ENCODE assay signal across 16 cellular contexts in genomic region chr2:118242216-118242615, GRCh38.
DNase-seq lines count a peak whose midpoint lies in the region; ATAC-seq and TF ChIP-seq lines count a peak whose summit lies in the region.
"Had no signal": no experiment of that assay in that cellular context is flagged by ENCODE, and none has a peak within 500 bp of the region (broad histone marks: within the 10 kb centered on the region; RNA-seq: fewer than 3 reads in every experiment).

No MANE protein-coding gene starts in this region.

- peak; percentile 86 for ATAC-seq in HG03175 (IDR thresholded peaks at IDR 0.05; ENCODE audit: unreplicated experiment)
- ATAC-seq in upper lobe of right lung: peak; percentile 24
- ATAC-seq: sciatic nerve had no signal

- peak; percentile 67 for DNase-seq in MCF 10A (ENCODE audit: unreplicated experiment)
- no peak for DNase-seq in breast epithelium (ENCODE audit: low spot score in 2 of 2)
- DNase-seq in RWPE1 (ENCODE audit: low spot score): peak; percentile 33
- DNase-seq in upper lobe of right lung: no peak
- no peak for DNase-seq in foreskin melanocyte
- no peak for DNase-seq in HK-2 (ENCODE audit: unreplicated experiment)
- no peak for DNase-seq in thyroid gland
- DNase-seq: ACHN; activated CD4-positive, alpha-beta T cell treated with anti-CD3 and anti-CD28 coated beads for 4 hours; DND-41; immature natural killer cell; NCI-H1694; tibial artery had no signal

- H3K4me3 Mint-ChIP-seq in MCF 10A (ENCODE audit: unreplicated experiment): no peak overlapping the region
- H3K4me3 Mint-ChIP-seq: immature natural killer cell had no signal

- TF ChIP-seq CTCF in MCF 10A (IDR thresholded peaks at IDR 0.05; ENCODE audit: unreplicated experiment): no peak
- TF ChIP-seq CTCF in breast epithelium (IDR thresholded peaks at IDR 0.05): no peak
- no peak for TF ChIP-seq CTCF in RWPE1 (conservative IDR thresholded peaks at IDR 0.05; ENCODE audit: low read depth)
- no peak for TF ChIP-seq CTCF in upper lobe of right lung (IDR thresholded peaks at IDR 0.05)
- TF ChIP-seq CTCF in thyroid gland (IDR thresholded peaks at IDR 0.05): no peak

- H3K4me1 Mint-ChIP-seq in MCF 10A (ENCODE audit: insufficient read depth, unreplicated experiment): peaks cover 26% of the 10 kb centered on the region
- H3K4me1 Mint-ChIP-seq: immature natural killer cell had no signal

- H3K9me3 ChIP-seq in breast epithelium (no peaks in the 10 kb centered on the region), upper lobe of right lung (no peaks in the 10 kb centered on the region), thyroid gland (no peaks in the 10 kb centered on the region)
- H3K9me3 ChIP-seq: esophagus muscularis mucosa, tibial artery had no signal

- H3K27ac ChIP-seq in breast epithelium: no peak overlapping the region
- H3K27ac ChIP-seq in RWPE1: no peak overlapping the region
- H3K27ac ChIP-seq in upper lobe of right lung: no peak overlapping the region
- H3K27ac ChIP-seq in thyroid gland: no peak overlapping the region
- H3K27ac ChIP-seq: esophagus muscularis mucosa, tibial artery had no signal

- POLR2A ChIA-PET in MCF 10A (lab: Yijun Ruan, JAX) (no interaction called here), RWPE1 (lab: Yijun Ruan, JAX; ENCODE audit: low non-redundant PET) (no interaction called here)

- intact Hi-C loops in MCF 10A (cut with micrococcal nuclease) (loop anchor here (5.0 kb wide), 1 partner anchor 50 kb away; no protein-coding TSS in a partner anchor), breast epithelium (cut with DNase I; ENCODE audit: low total_unique reads) (no loop called here), upper lobe of right lung (cut with DNase I) (no loop called here), thyroid gland (cut with DNase I) (no loop called here)

- no peaks in the 10 kb centered on the region for H3K27me3 Mint-ChIP-seq in MCF 10A (ENCODE audit: insufficient read depth, unreplicated experiment)

- CTCF ChIA-PET in MCF 10A (lab: Yijun Ruan, JAX) (interaction anchor here (0.9 to 1.4 kb wide), 4 partner anchors 20 to 622 kb away, joined by 3 to 8 read pairs (median 3); no protein-coding TSS in a partner anchor), RWPE1 (lab: Yijun Ruan, JAX) (no interaction called here)

- no peaks in the 10 kb centered on the region for H3K36me3 Mint-ChIP-seq in MCF 10A (ENCODE audit: insufficient read depth, unreplicated experiment)
- H3K36me3 Mint-ChIP-seq: immature natural killer cell had no signal

- no peaks in the 10 kb centered on the region for H3K9me3 Mint-ChIP-seq in MCF 10A (ENCODE audit: unreplicated experiment)

- H3K27ac Mint-ChIP-seq in MCF 10A (ENCODE audit: low read depth, unreplicated experiment): no peak overlapping the region
- H3K27ac Mint-ChIP-seq: immature natural killer cell had no signal

- H3K27me3 ChIP-seq in breast epithelium (peaks cover 0 to 6% of the 10 kb centered on the region in 2 donors), upper lobe of right lung (peaks cover 14% of the 10 kb centered on the region), thyroid gland (no peaks in the 10 kb centered on the region)

- TF ChIP-seq POLR2A in breast epithelium (IDR thresholded peaks at IDR 0.05): no peak
- no peak for TF ChIP-seq POLR2A in thyroid gland (IDR thresholded peaks at IDR 0.05)

- WGBS in thyroid gland, 2 donors: 45 to 52% methylated on average over 2 of the region's 2 CpGs

- BruUV-seq in MCF 10A (replicated peaks; lab: Mats Ljungman, UMichigan): no TSS peak

- no peaks in the 10 kb centered on the region for H3K4me1 ChIP-seq in breast epithelium
- H3K4me1 ChIP-seq in upper lobe of right lung: no peaks in the 10 kb centered on the region
- H3K4me1 ChIP-seq in thyroid gland: no peaks in the 10 kb centered on the region
- H3K4me1 ChIP-seq: esophagus muscularis mucosa, tibial artery had no signal

- no peak overlapping the region for H3K4me3 ChIP-seq in breast epithelium
- H3K4me3 ChIP-seq in upper lobe of right lung: no peak overlapping the region
- H3K4me3 ChIP-seq in thyroid gland (replicated peaks in 1 of 3): no peak overlapping the region
- H3K4me3 ChIP-seq: esophagus muscularis mucosa, tibial artery had no signal

- H3K36me3 ChIP-seq in breast epithelium: no peaks in the 10 kb centered on the region
- no peaks in the 10 kb centered on the region for H3K36me3 ChIP-seq in upper lobe of right lung
- no peaks in the 10 kb centered on the region for H3K36me3 ChIP-seq in thyroid gland
- H3K36me3 ChIP-seq: esophagus muscularis mucosa, tibial artery had no signal

Comparison
In these comparisons a context has a peak if more than half of its experiments do, and no peak if none do; other contexts are left out.
1. DNase-seq: peak in MCF 10A (single experiment) and RWPE1 (single experiment); none in breast epithelium (0 of 2), upper lobe of right lung (single experiment), foreskin melanocyte (single experiment), HK-2 (single experiment) and thyroid gland (0 of 2).